Comparison of ENCODE assay signal across 14 cellular contexts in the genomic region with DNA sequence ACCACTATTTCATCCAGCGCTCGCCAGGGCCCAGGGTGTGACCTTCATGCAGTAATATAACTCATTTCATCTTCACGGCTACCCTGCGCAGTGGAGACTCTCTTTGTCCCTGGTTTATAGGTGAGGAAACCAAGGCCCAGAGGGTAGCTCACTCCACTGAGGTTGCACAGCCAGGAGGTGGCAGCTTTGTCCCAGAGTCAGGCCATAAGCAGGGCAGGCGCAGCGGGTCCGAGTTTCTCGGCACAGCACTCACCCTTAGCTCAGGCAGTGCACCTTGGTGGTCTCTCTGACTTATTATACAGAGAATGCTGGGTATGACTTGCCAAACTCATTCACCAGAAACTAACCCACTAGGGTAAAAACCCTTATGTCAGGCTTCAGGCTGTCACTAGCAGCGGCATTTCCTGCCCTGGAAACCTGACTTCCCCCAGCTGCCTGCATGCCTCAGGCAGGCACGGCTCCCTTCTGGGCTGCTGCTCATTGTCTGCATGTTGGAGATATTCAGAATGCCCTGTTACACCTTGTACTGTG. TPM values are rescaled to one million over a fixed set of nuclear protein-coding genes. Genes with fewer than 3 reads are reported as not detected.
DNase-seq lines count a peak whose midpoint lies in the region; ATAC-seq and TF ChIP-seq lines count a peak whose summit lies in the region.
"Had no signal": no experiment of that assay in that cellular context is flagged by ENCODE, and none has a peak within 500 bp of the region (broad histone marks: within the 10 kb centered on the region; RNA-seq: fewer than 3 reads in every experiment).

No MANE protein-coding gene starts in this region.

- no peak for TF ChIP-seq CTCF in glutamatergic neuron (IDR thresholded peaks at IDR 0.05; ENCODE audit: partially characterized antibody, unreplicated experiment)
- no peak for TF ChIP-seq CTCF in GM10248 (IDR thresholded peaks at IDR 0.05; ENCODE audit: control extremely low read depth, extremely low read depth, low read depth, missing control alignments)

- CTCF ChIA-PET in GM10248 (lab: Yijun Ruan, JAX), result interaction anchor here (1.2 to 2.8 kb wide), 6 partner anchors 11 to 142 kb away, joined by 3 to 14 read pairs (median 4); no protein-coding TSS in a partner anchor

- peaks cover 24% of the 10 kb centered on the region for H3K4me1 Mint-ChIP-seq in activated naive CD8-positive, alpha-beta T cell treated with anti-CD3 and anti-CD28 coated beads, Interleukin-2, amount 10 ng/mL, durations not matched to agents 7 days and 5 days
- H3K4me1 Mint-ChIP-seq in activated naive CD8-positive, alpha-beta T cell treated with anti-CD3 and anti-CD28 coated beads for 36 hours, result peaks cover 19% of the 10 kb centered on the region
- H3K4me1 Mint-ChIP-seq in activated T-helper 17 cell treated with anti-CD3 and anti-CD28 coated beads, Interleukin-2, amount 50 U/mL, for 72 hours, result peaks cover 5% of the 10 kb centered on the region
- peaks cover 24% of the 10 kb centered on the region for H3K4me1 Mint-ChIP-seq in glutamatergic neuron (ENCODE audit: low read depth, unreplicated experiment)

- no peaks in the 10 kb centered on the region for H3K9me3 Mint-ChIP-seq in activated naive CD8-positive, alpha-beta T cell treated with anti-CD3 and anti-CD28 coated beads, Interleukin-2, amount 10 ng/mL, durations not matched to agents 7 days and 5 days
- no peaks in the 10 kb centered on the region for H3K9me3 Mint-ChIP-seq in activated naive CD8-positive, alpha-beta T cell treated with anti-CD3 and anti-CD28 coated beads for 36 hours
- no peaks in the 10 kb centered on the region for H3K9me3 Mint-ChIP-seq in activated T-helper 17 cell treated with anti-CD3 and anti-CD28 coated beads, Interleukin-2, amount 50 U/mL, for 72 hours
- peaks cover 6% of the 10 kb centered on the region for H3K9me3 Mint-ChIP-seq in glutamatergic neuron (ENCODE audit: unreplicated experiment)
- H3K9me3 Mint-ChIP-seq: activated T-helper 2 cell treated with anti-CD3 and anti-CD28 coated beads, Interferon-gamma antibody, Interleukin-2, Interleukin-4, amounts not matched to agents 10 μg/mL and 5 μg/mL and 100 μg/mL, durations not matched to agents 14 hours and 24 hours and 36 hours had no signal

- H3K36me3 Mint-ChIP-seq in activated naive CD8-positive, alpha-beta T cell treated with anti-CD3 and anti-CD28 coated beads, Interleukin-2, amount 10 ng/mL, durations not matched to agents 7 days and 5 days, result peaks cover 3% of the 10 kb centered on the region
- H3K36me3 Mint-ChIP-seq in activated naive CD8-positive, alpha-beta T cell treated with anti-CD3 and anti-CD28 coated beads for 36 hours, result peaks cover 2% of the 10 kb centered on the region
- H3K36me3 Mint-ChIP-seq in activated T-helper 17 cell treated with anti-CD3 and anti-CD28 coated beads, Interleukin-2, amount 50 U/mL, for 72 hours (ENCODE audit: low read depth), result peaks cover 37% of the 10 kb centered on the region
- no peaks in the 10 kb centered on the region for H3K36me3 Mint-ChIP-seq in glutamatergic neuron (ENCODE audit: unreplicated experiment)

- no peak for DNase-seq in activated naive CD8-positive, alpha-beta T cell treated with anti-CD3 and anti-CD28 coated beads, Interleukin-2, amount 10 ng/mL, durations not matched to agents 7 days and 5 days
- no peak for DNase-seq in activated naive CD8-positive, alpha-beta T cell treated with anti-CD3 and anti-CD28 coated beads for 36 hours
- DNase-seq in glutamatergic neuron (no peak), GM10248 (ENCODE audit: extremely low spot score) (no peak)
- no peak for DNase-seq in stimulated activated naive CD8-positive, alpha-beta T cell treated with anti-CD3 and anti-CD28 coated beads, Interleukin-15, Interleukin-2, amounts not matched to agents 100 U/mL and 50 U/mL, for 24 hours
- DNase-seq: NCI-H187; NK-92 treated with Interleukin-12 subunit alpha and Interleukin-12 subunit beta, amount 100 ng/mL, for 24 hours had no signal

- H3K27me3 Mint-ChIP-seq in activated naive CD8-positive, alpha-beta T cell treated with anti-CD3 and anti-CD28 coated beads, Interleukin-2, amount 10 ng/mL, durations not matched to agents 7 days and 5 days, result no peaks in the 10 kb centered on the region
- H3K27me3 Mint-ChIP-seq in activated naive CD8-positive, alpha-beta T cell treated with anti-CD3 and anti-CD28 coated beads for 36 hours, result no peaks in the 10 kb centered on the region
- H3K27me3 Mint-ChIP-seq in activated T-helper 17 cell treated with anti-CD3 and anti-CD28 coated beads, Interleukin-2, amount 50 U/mL, for 72 hours, result no peaks in the 10 kb centered on the region
- H3K27me3 Mint-ChIP-seq in glutamatergic neuron (ENCODE audit: unreplicated experiment), result peaks cover 2% of the 10 kb centered on the region
- H3K27me3 Mint-ChIP-seq: progenitor cell of endocrine pancreas had no signal

- H3K4me3 Mint-ChIP-seq in activated naive CD8-positive, alpha-beta T cell treated with anti-CD3 and anti-CD28 coated beads, Interleukin-2, amount 10 ng/mL, durations not matched to agents 7 days and 5 days, result peak overlapping the region; percentile 39
- no peak overlapping the region for H3K4me3 Mint-ChIP-seq in activated naive CD8-positive, alpha-beta T cell treated with anti-CD3 and anti-CD28 coated beads for 36 hours
- H3K4me3 Mint-ChIP-seq in activated T-helper 17 cell treated with anti-CD3 and anti-CD28 coated beads, Interleukin-2, amount 50 U/mL, for 72 hours, result no peak overlapping the region
- no peak overlapping the region for H3K4me3 Mint-ChIP-seq in glutamatergic neuron (ENCODE audit: unreplicated experiment)

- H3K27ac Mint-ChIP-seq in activated naive CD8-positive, alpha-beta T cell treated with anti-CD3 and anti-CD28 coated beads, Interleukin-2, amount 10 ng/mL, durations not matched to agents 7 days and 5 days, result peak overlapping the region; percentile 78
- no peak overlapping the region for H3K27ac Mint-ChIP-seq in activated naive CD8-positive, alpha-beta T cell treated with anti-CD3 and anti-CD28 coated beads for 36 hours
- H3K27ac Mint-ChIP-seq in activated T-helper 17 cell treated with anti-CD3 and anti-CD28 coated beads, Interleukin-2, amount 50 U/mL, for 72 hours, result no peak overlapping the region
- peak overlapping the region; percentile 20 for H3K27ac Mint-ChIP-seq in glutamatergic neuron (ENCODE audit: unreplicated experiment)
- H3K27ac Mint-ChIP-seq: activated T-helper 2 cell treated with anti-CD3 and anti-CD28 coated beads, Interferon-gamma antibody, Interleukin-2, Interleukin-4, amounts not matched to agents 10 μg/mL and 5 μg/mL and 100 μg/mL, durations not matched to agents 14 hours and 24 hours and 36 hours had no signal

- peak; percentile 74 for ATAC-seq in activated naive CD8-positive, alpha-beta T cell treated with anti-CD3 and anti-CD28 coated beads, Interleukin-2, amount 10 ng/mL, durations not matched to agents 7 days and 5 days (ENCODE audit: low read depth)
- ATAC-seq in activated T-helper 17 cell treated with anti-CD3 and anti-CD28 coated beads, Interleukin-2, amount 50 U/mL, for 72 hours (replicated peaks), result peak; percentile 59
- peak; percentile 53 for ATAC-seq in stimulated activated naive CD8-positive, alpha-beta T cell treated with anti-CD3 and anti-CD28 coated beads, Interleukin-15, Interleukin-2, amounts not matched to agents 100 U/mL and 50 U/mL, for 24 hours
- ATAC-seq in GM19395 (IDR thresholded peaks at IDR 0.05; ENCODE audit: unreplicated experiment) (no peak), GM21360 (IDR thresholded peaks at IDR 0.05; ENCODE audit: unreplicated experiment) (no peak)

- POLR2A ChIA-PET in activated naive CD8-positive, alpha-beta T cell treated with anti-CD3 and anti-CD28 coated beads, Interleukin-2, amount 10 ng/mL, durations not matched to agents 7 days and 5 days (lab: Charles Lee), result no interaction called here
- POLR2A ChIA-PET in GM10248 (lab: Yijun Ruan, JAX), result no interaction called here

RNA-seq across cellular contexts. Expression of gene PPP5C, which starts 24.5 kb away (rescaled TPM):
- 10 to 100 TPM; 76.1 to 87.4 TPM for total RNA-seq in activated naive CD8-positive, alpha-beta T cell treated with anti-CD3 and anti-CD28 coated beads, Interleukin-2, amount 10 ng/mL, durations not matched to agents 7 days and 5 days
- total RNA-seq in activated naive CD8-positive, alpha-beta T cell treated with anti-CD3 and anti-CD28 coated beads for 36 hours, result 100 to 1,000 TPM; 123 to 132 TPM
- 100 to 1,000 TPM in 1 of 2 donors, 10 to 100 TPM in 1; 60.0 to 127 TPM for total RNA-seq in activated T-helper 17 cell treated with anti-CD3 and anti-CD28 coated beads, Interleukin-2, amount 50 U/mL, for 72 hours
- 85.8 TPM for total RNA-seq in glutamatergic neuron (ENCODE audit: unreplicated experiment)

RNA-seq across cellular contexts. Expression of gene CCDC8, which starts 41.9 kb away (rescaled TPM):
- total RNA-seq in activated naive CD8-positive, alpha-beta T cell treated with anti-CD3 and anti-CD28 coated beads, Interleukin-2, amount 10 ng/mL, durations not matched to agents 7 days and 5 days, result not detected
- under 1 TPM; 0.08 TPM for total RNA-seq in activated naive CD8-positive, alpha-beta T cell treated with anti-CD3 and anti-CD28 coated beads for 36 hours
- not detected for total RNA-seq in activated T-helper 17 cell treated with anti-CD3 and anti-CD28 coated beads, Interleukin-2, amount 50 U/mL, for 72 hours
- 6.3 TPM for total RNA-seq in glutamatergic neuron (ENCODE audit: unreplicated experiment)
- total RNA-seq: activated T-helper 2 cell treated with anti-CD3 and anti-CD28 coated beads, Interferon-gamma antibody, Interleukin-2, Interleukin-4, amounts not matched to agents 10 μg/mL and 5 μg/mL and 100 μg/mL, durations not matched to agents 14 hours and 24 hours and 36 hours; HT1080 had no signal

RNA-seq across cellular contexts. Expression of gene PNMA8C, which starts 57.3 kb away (rescaled TPM):
- under 1 TPM in 1 of 2 experiments, not detected in 1; 0.11 TPM for total RNA-seq in activated naive CD8-positive, alpha-beta T cell treated with anti-CD3 and anti-CD28 coated beads, Interleukin-2, amount 10 ng/mL, durations not matched to agents 7 days and 5 days
- total RNA-seq in activated naive CD8-positive, alpha-beta T cell treated with anti-CD3 and anti-CD28 coated beads for 36 hours, result not detected
- total RNA-seq in activated T-helper 17 cell treated with anti-CD3 and anti-CD28 coated beads, Interleukin-2, amount 50 U/mL, for 72 hours, result not detected
- total RNA-seq in glutamatergic neuron (ENCODE audit: unreplicated experiment), result 5.3 TPM
- total RNA-seq: activated T-helper 2 cell treated with anti-CD3 and anti-CD28 coated beads, Interferon-gamma antibody, Interleukin-2, Interleukin-4, amounts not matched to agents 10 μg/mL and 5 μg/mL and 100 μg/mL, durations not matched to agents 14 hours and 24 hours and 36 hours; epithelial cell of proximal tubule; HT1080 had no signal

Comparison
In these comparisons a context has a peak if more than half of its experiments do, and no peak if none do; other contexts are left out.
1. H3K27ac Mint-ChIP-seq: peak in activated naive CD8-positive, alpha-beta T cell treated with anti-CD3 and anti-CD28 coated beads, Interleukin-2, amount 10 ng/mL, durations not matched to agents 7 days and 5 days (single experiment) and glutamatergic neuron (single experiment); none in activated naive CD8-positive, alpha-beta T cell treated with anti-CD3 and anti-CD28 coated beads for 36 hours (single experiment) and activated T-helper 17 cell treated with anti-CD3 and anti-CD28 coated beads, Interleukin-2, amount 50 U/mL, for 72 hours (single experiment).
2. ATAC-seq: peak in activated naive CD8-positive, alpha-beta T cell treated with anti-CD3 and anti-CD28 coated beads, Interleukin-2, amount 10 ng/mL, durations not matched to agents 7 days and 5 days (single experiment), activated T-helper 17 cell treated with anti-CD3 and anti-CD28 coated beads, Interleukin-2, amount 50 U/mL, for 72 hours (single experiment) and stimulated activated naive CD8-positive, alpha-beta T cell treated with anti-CD3 and anti-CD28 coated beads, Interleukin-15, Interleukin-2, amounts not matched to agents 100 U/mL and 50 U/mL, for 24 hours (single experiment); none in GM19395 (single experiment) and GM21360 (single experiment).